28 cellular contexts compared by ENCODE assay signal in genomic region chr15:61133361-61133760, GRCh38.
"Had no signal": no experiment of that assay in that cellular context is flagged by ENCODE, and none has a peak within 500 bp of the region (broad histone marks: within the 10 kb centered on the region; RNA-seq: fewer than 3 reads in every experiment).

No MANE protein-coding gene starts in this region.

- H3K27ac Mint-ChIP-seq: activated CD8-positive, alpha-beta T cell treated with anti-CD3 and anti-CD28 coated beads, Interleukin-2, amount 10 ng/mL, durations not matched to agents 7 days and 5 days; activated naive CD8-positive, alpha-beta T cell treated with anti-CD3 and anti-CD28 coated beads, Interleukin-2, amount 10 ng/mL, durations not matched to agents 7 days and 5 days had no signal

- H3K4me3 Mint-ChIP-seq: activated CD8-positive, alpha-beta T cell treated with anti-CD3 and anti-CD28 coated beads, Interleukin-2, amount 10 ng/mL, durations not matched to agents 7 days and 5 days; activated naive CD8-positive, alpha-beta T cell treated with anti-CD3 and anti-CD28 coated beads, Interleukin-2, amount 10 ng/mL, durations not matched to agents 7 days and 5 days had no signal

- H3K36me3 ChIP-seq: adrenal gland had no signal

- H3K9me3 Mint-ChIP-seq: activated naive CD8-positive, alpha-beta T cell treated with anti-CD3 and anti-CD28 coated beads, Interleukin-2, amount 10 ng/mL, durations not matched to agents 7 days and 5 days had no signal

- H3K27me3 ChIP-seq: adrenal gland, body of pancreas had no signal

- ATAC-seq: activated CD4-positive, CD25-positive, alpha-beta regulatory T cell treated with anti-CD3 and anti-CD28 coated beads, Interleukin-2, amount 50 U/mL, for 24 hours; activated CD8-positive, alpha-beta T cell treated with anti-CD3 and anti-CD28 coated beads, Interleukin-2, amount 10 ng/mL, durations not matched to agents 7 days and 5 days; body of pancreas; Panc1; Right ventricle myocardium inferior had no signal

- H3K4me1 ChIP-seq: body of pancreas had no signal

- H3K9me3 ChIP-seq: adrenal gland, body of pancreas had no signal

- H3K4me3 ChIP-seq: adrenal gland, body of pancreas, SK-N-MC had no signal

- DNase-seq: activated CD4-positive, alpha-beta T cell treated with anti-CD3 and anti-CD28 coated beads for 4 hours; activated CD4-positive, alpha-beta T cell treated with anti-CD3 and anti-CD28 coated beads, Interleukin-2, amount 50 U/mL, for 4 hours; activated CD8-positive, alpha-beta memory T cell treated with anti-CD3 and anti-CD28 coated beads, Interleukin-2, amount 50 U/mL, for 48 hours; activated CD8-positive, alpha-beta T cell treated with anti-CD3 and anti-CD28 coated beads, Interleukin-2, amount 10 ng/mL, durations not matched to agents 7 days and 5 days; activated naive CD4-positive, alpha-beta T cell treated with anti-CD3 and anti-CD28 coated beads, Interleukin-2, amount 50 U/mL, for 16 hours; activated naive CD8-positive, alpha-beta T cell treated with anti-CD3 and anti-CD28 coated beads, Interleukin-2, amount 10 ng/mL, durations not matched to agents 7 days and 5 days; activated T-cell treated with anti-CD3 and anti-CD28 coated beads, Interleukin-2, amount 50 U/mL, for 1 hour; anterior cingulate cortex; body of pancreas; central memory CD4-positive, alpha-beta T cell; Kasumi-1; KBM-7; NCI-H1105 treated with DMSO at 0.1 percent for 48 hours; NCI-H1436 treated with DMSO at 0.1 percent for 48 hours; NCI-H187; NCI-H2171; NCI-H226; NCI-H526; NCI-H82; NK-92 treated with Interleukin-12 subunit alpha and Interleukin-12 subunit beta, amount 100 ng/mL, for 24 hours; OCI-M1; RPMI8226; T-helper 1 cell had no signal

- H3K36me3 Mint-ChIP-seq: activated naive CD8-positive, alpha-beta T cell treated with anti-CD3 and anti-CD28 coated beads, Interleukin-2, amount 10 ng/mL, durations not matched to agents 7 days and 5 days had no signal

- H3K27ac ChIP-seq: adrenal gland, body of pancreas, SK-N-MC had no signal
